In the genomic region with DNA sequence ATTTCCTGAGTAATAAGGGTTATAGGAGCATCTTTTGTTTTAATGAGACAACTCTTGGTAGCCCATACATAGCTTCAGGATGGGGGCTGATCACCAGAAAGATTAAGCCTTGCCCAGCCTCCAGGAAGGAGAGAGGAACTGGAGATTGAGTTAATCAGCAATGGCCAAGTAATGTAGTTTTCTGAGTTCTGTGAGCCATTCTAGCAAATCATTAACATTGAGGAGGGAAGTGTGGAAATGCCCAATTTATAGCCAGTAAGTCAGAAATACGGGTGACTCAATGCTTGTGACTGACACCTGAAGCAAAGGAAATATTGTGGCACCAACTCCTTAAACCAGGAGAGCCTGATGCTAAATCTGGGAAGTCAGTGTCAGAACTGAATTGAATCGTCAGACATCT, we compare ENCODE assay signal across 23 cellular contexts.
DNase-seq lines count a peak whose midpoint lies in the region; ATAC-seq lines count a peak whose summit lies in the region.
"Had no signal": no experiment of that assay in that cellular context is flagged by ENCODE, and none has a peak within 500 bp of the region (broad histone marks: within the 10 kb centered on the region; RNA-seq: fewer than 3 reads in every experiment).

No MANE protein-coding gene starts in this region.

- no peaks in the 10 kb centered on the region for H3K36me3 Mint-ChIP-seq in activated CD8-positive, alpha-beta T cell treated with anti-CD3 and anti-CD28 coated beads, Interleukin-2, amount 10 ng/mL, durations not matched to agents 7 days and 5 days (ENCODE audit: low read depth)
- H3K36me3 Mint-ChIP-seq: brain; CD4-positive, alpha-beta memory T cell had no signal

- DNase-seq in kidney tubule cell (ENCODE audit: low spot score) (peak; percentile 95), GM03348 (ENCODE audit: low spot score) (no peak), hippocampal formation (lab: John Stamatoyannopoulos, UW) (no peak)
- DNase-seq in activated CD8-positive, alpha-beta T cell treated with anti-CD3 and anti-CD28 coated beads, Interleukin-2, amount 10 ng/mL, durations not matched to agents 7 days and 5 days = no peak
- DNase-seq: activated naive CD8-positive, alpha-beta T cell treated with anti-CD3 and anti-CD28 coated beads for 36 hours; activated T-cell treated with anti-CD3 and anti-CD28 coated beads, Interleukin-2, amount 50 U/mL, for 72 hours; CD4-positive, alpha-beta memory T cell; erythroblast; gastrocnemius medialis; MM.1S; NCI-H2029 treated with DMSO at 0.1 percent for 48 hours; NCI-H446 treated with DMSO at 0.1 percent for 48 hours; posterior cingulate gyrus; stimulated activated CD4-positive, alpha-beta T cell treated with anti-CD3 and anti-CD28 coated beads, Interleukin-4, amount 100 ng/mL, for 24 hours; substantia nigra; T-helper 1 cell; WERI-Rb-1 had no signal

- ATAC-seq in GM18517 (IDR thresholded peaks at IDR 0.05; ENCODE audit: unreplicated experiment) (peak; percentile 75), GM21381 (IDR thresholded peaks at IDR 0.05; ENCODE audit: unreplicated experiment) (peak; percentile 70), HG03342 (IDR thresholded peaks at IDR 0.05; ENCODE audit: unreplicated experiment) (peak; percentile 48), HG03045 (IDR thresholded peaks at IDR 0.05; ENCODE audit: unreplicated experiment) (no peak)
- ATAC-seq in activated CD8-positive, alpha-beta T cell treated with anti-CD3 and anti-CD28 coated beads, Interleukin-2, amount 10 ng/mL, durations not matched to agents 7 days and 5 days = no peak
- ATAC-seq: activated T-cell treated with anti-CD3 and anti-CD28 coated beads, Interleukin-2, amount 50 U/mL, for 72 hours; gastrocnemius medialis; natural killer cell treated with Interleukin-12 subunit alpha and Interleukin-12 subunit beta and Interleukin-15 and Interleukin-18, amount 100 ng/mL, for 72 hours had no signal

- no peak overlapping the region for H3K4me3 Mint-ChIP-seq in activated CD8-positive, alpha-beta T cell treated with anti-CD3 and anti-CD28 coated beads, Interleukin-2, amount 10 ng/mL, durations not matched to agents 7 days and 5 days
- H3K4me3 Mint-ChIP-seq: activated naive CD8-positive, alpha-beta T cell treated with anti-CD3 and anti-CD28 coated beads for 36 hours; activated T-cell treated with anti-CD3 and anti-CD28 coated beads, Interleukin-2, amount 50 U/mL, for 72 hours; brain; CD4-positive, alpha-beta memory T cell; natural killer cell treated with Interleukin-12 subunit alpha and Interleukin-12 subunit beta and Interleukin-15 and Interleukin-18, amount 100 ng/mL, for 72 hours had no signal

- no peaks in the 10 kb centered on the region for H3K4me1 Mint-ChIP-seq in activated CD8-positive, alpha-beta T cell treated with anti-CD3 and anti-CD28 coated beads, Interleukin-2, amount 10 ng/mL, durations not matched to agents 7 days and 5 days (ENCODE audit: low read depth)
- H3K4me1 Mint-ChIP-seq: activated naive CD8-positive, alpha-beta T cell treated with anti-CD3 and anti-CD28 coated beads for 36 hours; brain; CD4-positive, alpha-beta memory T cell had no signal

- POLR2A ChIA-PET in activated CD8-positive, alpha-beta T cell treated with anti-CD3 and anti-CD28 coated beads, Interleukin-2, amount 10 ng/mL, durations not matched to agents 7 days and 5 days (lab: Charles Lee) = no interaction called here

- peaks cover 7% of the 10 kb centered on the region for H3K9me3 Mint-ChIP-seq in activated CD8-positive, alpha-beta T cell treated with anti-CD3 and anti-CD28 coated beads, Interleukin-2, amount 10 ng/mL, durations not matched to agents 7 days and 5 days (ENCODE audit: insufficient read depth)

- peaks cover 14% of the 10 kb centered on the region for H3K27me3 Mint-ChIP-seq in activated CD8-positive, alpha-beta T cell treated with anti-CD3 and anti-CD28 coated beads, Interleukin-2, amount 10 ng/mL, durations not matched to agents 7 days and 5 days (ENCODE audit: low read depth)

- CTCF ChIA-PET in activated CD8-positive, alpha-beta T cell treated with anti-CD3 and anti-CD28 coated beads, Interleukin-2, amount 10 ng/mL, durations not matched to agents 7 days and 5 days (lab: Charles Lee) = no interaction called here

- no peak overlapping the region for H3K27ac Mint-ChIP-seq in activated CD8-positive, alpha-beta T cell treated with anti-CD3 and anti-CD28 coated beads, Interleukin-2, amount 10 ng/mL, durations not matched to agents 7 days and 5 days
- H3K27ac Mint-ChIP-seq: activated naive CD8-positive, alpha-beta T cell treated with anti-CD3 and anti-CD28 coated beads for 36 hours; activated T-cell treated with anti-CD3 and anti-CD28 coated beads, Interleukin-2, amount 50 U/mL, for 72 hours; brain; CD4-positive, alpha-beta memory T cell; natural killer cell treated with Interleukin-12 subunit alpha and Interleukin-12 subunit beta and Interleukin-15 and Interleukin-18, amount 100 ng/mL, for 72 hours had no signal

Comparison
In these comparisons a context has a peak if more than half of its experiments do, and no peak if none do; other contexts are left out.
1. ATAC-seq: peak in GM18517 (single experiment), GM21381 (single experiment) and HG03342 (single experiment); none in activated CD8-positive, alpha-beta T cell treated with anti-CD3 and anti-CD28 coated beads, Interleukin-2, amount 10 ng/mL, durations not matched to agents 7 days and 5 days (single experiment) and HG03045 (single experiment).